ENCODE assay signal across 1 cellular context in the genomic region with DNA sequence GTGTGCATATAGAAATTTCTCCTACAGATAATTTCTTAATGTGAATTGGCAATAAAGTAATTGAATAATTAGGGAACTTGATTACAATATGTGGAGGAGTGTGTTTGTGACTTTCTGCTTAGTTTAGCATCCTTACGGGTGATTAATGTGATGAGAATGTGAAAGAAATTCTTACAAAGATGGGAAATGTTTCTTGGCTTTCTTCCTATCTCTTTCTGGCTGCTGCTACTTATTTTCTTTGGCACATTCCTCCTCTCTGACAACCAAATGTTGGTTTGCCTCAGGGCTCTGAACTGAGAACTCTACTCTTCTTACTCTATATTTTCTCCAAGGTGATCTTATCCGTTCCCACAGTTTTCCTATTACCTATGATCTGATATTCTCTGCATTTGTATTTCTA.
A peak's percentile ranks its signal among the peaks of the same experiment; 100 is the strongest.
TF ChIP-seq lines count a peak whose summit lies in the region.

No MANE protein-coding gene starts in this region.

TF ChIP-seq in A549, 52 proteins besides CTCF, POLR2A, EP300 and RAD21 (continued from another document):
- TF ChIP-seq, protein P1, sequence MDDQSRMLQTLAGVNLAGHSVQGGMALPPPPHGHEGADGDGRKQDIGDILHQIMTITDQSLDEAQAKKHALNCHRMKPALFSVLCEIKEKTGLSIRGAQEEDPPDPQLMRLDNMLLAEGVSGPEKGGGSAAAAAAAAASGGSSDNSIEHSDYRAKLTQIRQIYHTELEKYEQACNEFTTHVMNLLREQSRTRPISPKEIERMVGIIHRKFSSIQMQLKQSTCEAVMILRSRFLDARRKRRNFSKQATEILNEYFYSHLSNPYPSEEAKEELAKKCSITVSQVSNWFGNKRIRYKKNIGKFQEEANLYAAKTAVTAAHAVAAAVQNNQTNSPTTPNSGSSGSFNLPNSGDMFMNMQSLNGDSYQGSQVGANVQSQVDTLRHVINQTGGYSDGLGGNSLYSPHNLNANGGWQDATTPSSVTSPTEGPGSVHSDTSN (IDR thresholded peaks at IDR 0.05): no peak
- no peak for TF ChIP-seq SREBF2 (IDR thresholded peaks at IDR 0.05)
- TF ChIP-seq FOSL2 (IDR thresholded peaks at IDR 0.05): 0 out of 2 replicates have a peak, but pooled peaks have one; percentile 5
- peak; percentile 48 for TF ChIP-seq FOSL2 (CRISPR knock-in tag; IDR thresholded peaks at IDR 0.05)
- no peak for TF ChIP-seq EHF (CRISPR knock-in tag; IDR thresholded peaks at IDR 0.05)
